Comparison of ENCODE assay signal across 2 cellular contexts in the genomic region with DNA sequence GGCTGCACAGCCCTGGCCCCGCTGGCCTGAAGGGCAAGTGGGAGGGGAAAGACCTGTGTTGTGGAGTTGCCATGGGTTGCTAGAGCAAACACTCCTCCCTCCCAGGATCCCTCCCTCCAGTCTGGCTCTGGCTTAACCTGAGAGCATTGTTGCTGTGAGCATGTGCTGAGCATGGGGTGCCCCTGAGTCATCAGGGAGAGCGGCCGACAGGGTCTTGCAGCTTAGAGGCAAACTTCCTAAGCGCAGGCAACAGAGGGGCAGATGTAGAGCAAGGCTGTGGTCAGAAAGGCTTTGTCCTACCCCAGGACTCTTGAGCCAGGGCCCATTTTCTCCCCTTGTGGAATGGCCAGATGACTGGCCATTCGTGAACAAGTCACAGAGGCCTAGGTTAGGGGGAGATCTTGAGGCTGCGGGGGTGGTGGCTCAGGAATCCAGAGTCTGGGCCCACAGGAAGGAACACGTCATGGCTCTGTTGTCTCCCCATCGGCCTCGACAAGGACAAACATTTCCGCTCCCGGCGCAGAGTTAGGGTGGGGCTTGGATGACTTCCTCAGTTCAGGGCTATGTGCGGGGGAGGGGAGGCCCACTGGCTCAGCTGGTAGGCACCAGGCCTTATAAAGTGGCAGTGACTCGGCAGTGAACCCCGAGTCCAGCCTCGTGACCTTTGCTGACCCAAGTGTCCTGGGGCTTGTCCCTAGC.
TF ChIP-seq lines count a peak whose summit lies in the region.

No MANE protein-coding gene starts in this region.

TF ChIP-seq in HEK293, 187 proteins besides CTCF, POLR2A, EP300 and RAD21 (continued from another document and continues in another):
- TF ChIP-seq, protein P1, sequence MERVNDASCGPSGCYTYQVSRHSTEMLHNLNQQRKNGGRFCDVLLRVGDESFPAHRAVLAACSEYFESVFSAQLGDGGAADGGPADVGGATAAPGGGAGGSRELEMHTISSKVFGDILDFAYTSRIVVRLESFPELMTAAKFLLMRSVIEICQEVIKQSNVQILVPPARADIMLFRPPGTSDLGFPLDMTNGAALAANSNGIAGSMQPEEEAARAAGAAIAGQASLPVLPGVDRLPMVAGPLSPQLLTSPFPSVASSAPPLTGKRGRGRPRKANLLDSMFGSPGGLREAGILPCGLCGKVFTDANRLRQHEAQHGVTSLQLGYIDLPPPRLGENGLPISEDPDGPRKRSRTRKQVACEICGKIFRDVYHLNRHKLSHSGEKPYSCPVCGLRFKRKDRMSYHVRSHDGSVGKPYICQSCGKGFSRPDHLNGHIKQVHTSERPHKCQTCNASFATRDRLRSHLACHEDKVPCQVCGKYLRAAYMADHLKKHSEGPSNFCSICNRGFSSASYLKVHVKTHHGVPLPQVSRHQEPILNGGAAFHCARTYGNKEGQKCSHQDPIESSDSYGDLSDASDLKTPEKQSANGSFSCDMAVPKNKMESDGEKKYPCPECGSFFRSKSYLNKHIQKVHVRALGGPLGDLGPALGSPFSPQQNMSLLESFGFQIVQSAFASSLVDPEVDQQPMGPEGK (tag by site-specific recombination; IDR thresholded peaks at IDR 0.05): peak; percentile 9
- TF ChIP-seq ZNF549 (tag by site-specific recombination; IDR thresholded peaks at IDR 0.05) (no peak), ZNF785 (tag by site-specific recombination; IDR thresholded peaks at IDR 0.05) (no peak; the same call in 1 of the 2 replicates), ZNF501 (tag by site-specific recombination; IDR thresholded peaks at IDR 0.05) (no peak), ZNF223 (tag by site-specific recombination; IDR thresholded peaks at IDR 0.05) (no peak), SP2 (tag by site-specific recombination; IDR thresholded peaks at IDR 0.05) (peak; percentile 42; the same call in 1 of the 2 replicates), ZNF335 (tag by site-specific recombination; conservative IDR thresholded peaks at IDR 0.05) (peak; percentile 58), ZNF37A (tag by site-specific recombination; IDR thresholded peaks at IDR 0.05) (no peak), ZNF132 (tag by site-specific recombination; IDR thresholded peaks at IDR 0.05; ENCODE audit: borderline replicate concordance) (no peak), ZNF621 (tag by site-specific recombination; IDR thresholded peaks at IDR 0.05) (no peak), GFI1B (tag by site-specific recombination; IDR thresholded peaks at IDR 0.05) (no peak), ZNF423 (tag by site-specific recombination; IDR thresholded peaks at IDR 0.05) (no peak), ZNF660 (tag by site-specific recombination; IDR thresholded peaks at IDR 0.05) (no peak; the same call in 1 of the 2 replicates), ZNF747 (tag by site-specific recombination; IDR thresholded peaks at IDR 0.05) (no peak), ZNF585B (tag by site-specific recombination; IDR thresholded peaks at IDR 0.05) (no peak), ZBTB21 (tag by site-specific recombination; IDR thresholded peaks at IDR 0.05) (peak; percentile 54; the same call in 1 of the 2 replicates), ZNF214 (tag by site-specific recombination; IDR thresholded peaks at IDR 0.05; ENCODE audit: borderline replicate concordance) (no peak), ZEB2 (tag by site-specific recombination; IDR thresholded peaks at IDR 0.05) (0 out of 2 replicates have a peak, but pooled peaks have one; percentile 30), ZNF473 (tag by site-specific recombination; IDR thresholded peaks at IDR 0.05) (no peak), ZFHX2 (tag by site-specific recombination; conservative IDR thresholded peaks at IDR 0.05) (peak; percentile 75), ZBTB48 (tag by site-specific recombination; IDR thresholded peaks at IDR 0.05) (0 out of 2 replicates have a peak, but pooled peaks have one; percentile 8)
- TF ChIP-seq, protein P2, sequence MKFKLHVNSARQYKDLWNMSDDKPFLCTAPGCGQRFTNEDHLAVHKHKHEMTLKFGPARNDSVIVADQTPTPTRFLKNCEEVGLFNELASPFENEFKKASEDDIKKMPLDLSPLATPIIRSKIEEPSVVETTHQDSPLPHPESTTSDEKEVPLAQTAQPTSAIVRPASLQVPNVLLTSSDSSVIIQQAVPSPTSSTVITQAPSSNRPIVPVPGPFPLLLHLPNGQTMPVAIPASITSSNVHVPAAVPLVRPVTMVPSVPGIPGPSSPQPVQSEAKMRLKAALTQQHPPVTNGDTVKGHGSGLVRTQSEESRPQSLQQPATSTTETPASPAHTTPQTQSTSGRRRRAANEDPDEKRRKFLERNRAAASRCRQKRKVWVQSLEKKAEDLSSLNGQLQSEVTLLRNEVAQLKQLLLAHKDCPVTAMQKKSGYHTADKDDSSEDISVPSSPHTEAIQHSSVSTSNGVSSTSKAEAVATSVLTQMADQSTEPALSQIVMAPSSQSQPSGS (tag by site-specific recombination; IDR thresholded peaks at IDR 0.05; ENCODE audit: low read depth): peak; percentile 61
- TF ChIP-seq, protein P3, sequence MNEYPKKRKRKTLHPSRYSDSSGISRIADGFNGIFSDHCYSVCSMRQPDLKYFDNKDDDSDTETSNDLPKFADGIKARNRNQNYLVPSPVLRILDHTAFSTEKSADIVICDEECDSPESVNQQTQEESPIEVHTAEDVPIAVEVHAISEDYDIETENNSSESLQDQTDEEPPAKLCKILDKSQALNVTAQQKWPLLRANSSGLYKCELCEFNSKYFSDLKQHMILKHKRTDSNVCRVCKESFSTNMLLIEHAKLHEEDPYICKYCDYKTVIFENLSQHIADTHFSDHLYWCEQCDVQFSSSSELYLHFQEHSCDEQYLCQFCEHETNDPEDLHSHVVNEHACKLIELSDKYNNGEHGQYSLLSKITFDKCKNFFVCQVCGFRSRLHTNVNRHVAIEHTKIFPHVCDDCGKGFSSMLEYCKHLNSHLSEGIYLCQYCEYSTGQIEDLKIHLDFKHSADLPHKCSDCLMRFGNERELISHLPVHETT (tag by site-specific recombination; IDR thresholded peaks at IDR 0.05): 0 out of 2 replicates have a peak, but pooled peaks have one; percentile 15
- TF ChIP-seq, protein P4, sequence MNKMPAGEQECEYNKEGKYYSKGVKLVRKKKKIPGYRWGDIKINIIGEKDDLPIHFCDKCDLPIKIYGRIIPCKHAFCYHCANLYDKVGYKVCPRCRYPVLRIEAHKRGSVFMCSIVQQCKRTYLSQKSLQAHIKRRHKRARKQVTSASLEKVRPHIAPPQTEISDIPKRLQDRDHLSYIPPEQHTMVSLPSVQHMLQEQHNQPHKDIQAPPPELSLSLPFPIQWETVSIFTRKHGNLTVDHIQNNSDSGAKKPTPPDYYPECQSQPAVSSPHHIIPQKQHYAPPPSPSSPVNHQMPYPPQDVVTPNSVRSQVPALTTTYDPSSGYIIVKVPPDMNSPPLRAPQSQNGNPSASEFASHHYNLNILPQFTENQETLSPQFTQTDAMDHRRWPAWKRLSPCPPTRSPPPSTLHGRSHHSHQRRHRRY (tag by site-specific recombination; IDR thresholded peaks at IDR 0.05): no peak

TF ChIP-seq in HepG2, 621 proteins besides CTCF, POLR2A, EP300 and RAD21 (continued from another document and continues in another):
- 0 out of 2 replicates have a peak, but pooled peaks have one; percentile 12 for TF ChIP-seq ZNF615 (CRISPR knock-in tag; IDR thresholded peaks at IDR 0.05; ENCODE audit: borderline replicate concordance)
- TF ChIP-seq, protein P5, sequence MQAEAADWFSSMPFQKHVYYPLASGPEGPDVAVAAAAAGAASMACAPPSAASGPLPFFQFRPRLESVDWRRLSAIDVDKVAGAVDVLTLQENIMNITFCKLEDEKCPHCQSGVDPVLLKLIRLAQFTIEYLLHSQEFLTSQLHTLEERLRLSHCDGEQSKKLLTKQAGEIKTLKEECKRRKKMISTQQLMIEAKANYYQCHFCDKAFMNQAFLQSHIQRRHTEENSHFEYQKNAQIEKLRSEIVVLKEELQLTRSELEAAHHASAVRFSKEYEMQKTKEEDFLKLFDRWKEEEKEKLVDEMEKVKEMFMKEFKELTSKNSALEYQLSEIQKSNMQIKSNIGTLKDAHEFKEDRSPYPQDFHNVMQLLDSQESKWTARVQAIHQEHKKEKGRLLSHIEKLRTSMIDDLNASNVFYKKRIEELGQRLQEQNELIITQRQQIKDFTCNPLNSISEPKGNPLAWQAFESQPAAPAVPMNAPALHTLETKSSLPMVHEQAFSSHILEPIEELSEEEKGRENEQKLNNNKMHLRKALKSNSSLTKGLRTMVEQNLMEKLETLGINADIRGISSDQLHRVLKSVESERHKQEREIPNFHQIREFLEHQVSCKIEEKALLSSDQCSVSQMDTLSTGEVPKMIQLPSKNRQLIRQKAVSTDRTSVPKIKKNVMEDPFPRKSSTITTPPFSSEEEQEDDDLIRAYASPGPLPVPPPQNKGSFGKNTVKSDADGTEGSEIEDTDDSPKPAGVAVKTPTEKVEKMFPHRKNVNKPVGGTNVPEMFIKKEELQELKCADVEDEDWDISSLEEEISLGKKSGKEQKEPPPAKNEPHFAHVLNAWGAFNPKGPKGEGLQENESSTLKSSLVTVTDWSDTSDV (CRISPR knock-in tag; IDR thresholded peaks at IDR 0.05): no peak
- 0 out of 2 replicates have a peak, but pooled peaks have one; percentile 12 for TF ChIP-seq HNRNPL (IDR thresholded peaks at IDR 0.05; ENCODE audit: low read depth, low read length)
- peak; percentile 84 for TF ChIP-seq HDAC1 (CRISPR knock-in tag; IDR thresholded peaks at IDR 0.05)
- peak; percentile 88 for TF ChIP-seq PHF21A (CRISPR knock-in tag; IDR thresholded peaks at IDR 0.05)
- peak; percentile 52 for TF ChIP-seq MTA1 (CRISPR knock-in tag; IDR thresholded peaks at IDR 0.05; ENCODE audit: borderline replicate concordance)
- TF ChIP-seq SALL1 (CRISPR knock-in tag; IDR thresholded peaks at IDR 0.05): peak; percentile 92
- no peak for TF ChIP-seq EHMT2 (IDR thresholded peaks at IDR 0.05; ENCODE audit: borderline replicate concordance, low read depth, low read length)
- TF ChIP-seq, protein P6, sequence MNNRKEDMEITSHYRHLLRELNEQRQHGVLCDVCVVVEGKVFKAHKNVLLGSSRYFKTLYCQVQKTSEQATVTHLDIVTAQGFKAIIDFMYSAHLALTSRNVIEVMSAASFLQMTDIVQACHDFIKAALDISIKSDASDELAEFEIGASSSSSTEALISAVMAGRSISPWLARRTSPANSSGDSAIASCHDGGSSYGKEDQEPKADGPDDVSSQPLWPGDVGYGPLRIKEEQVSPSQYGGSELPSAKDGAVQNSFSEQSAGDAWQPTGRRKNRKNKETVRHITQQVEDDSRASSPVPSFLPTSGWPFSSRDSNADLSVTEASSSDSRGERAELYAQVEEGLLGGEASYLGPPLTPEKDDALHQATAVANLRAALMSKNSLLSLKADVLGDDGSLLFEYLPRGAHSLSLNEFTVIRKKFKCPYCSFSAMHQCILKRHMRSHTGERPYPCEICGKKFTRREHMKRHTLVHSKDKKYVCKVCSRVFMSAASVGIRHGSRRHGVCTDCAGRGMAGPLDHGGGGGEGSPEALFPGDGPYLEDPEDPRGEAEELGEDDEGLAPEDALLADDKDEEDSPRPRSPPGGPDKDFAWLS (CRISPR knock-in tag; IDR thresholded peaks at IDR 0.05; ENCODE audit: borderline replicate concordance): peak; percentile 82; the same call in 1 of the 2 replicates
- TF ChIP-seq ZNF329 (CRISPR knock-in tag; IDR thresholded peaks at IDR 0.05; ENCODE audit: low read depth): no peak
- TF ChIP-seq ZNF724P (CRISPR knock-in tag; IDR thresholded peaks at IDR 0.05; ENCODE audit: borderline replicate concordance): peak; percentile 74; the same call in 1 of the 2 replicates
- no peak for TF ChIP-seq CBX2 (IDR thresholded peaks at IDR 0.05; ENCODE audit: low read depth, low read length)
- no peak for TF ChIP-seq CBX2 (CRISPR knock-in tag; IDR thresholded peaks at IDR 0.05; ENCODE audit: low read depth)
- peak; percentile 49; the same call in 1 of the 2 replicates for TF ChIP-seq ZNF331 (CRISPR knock-in tag; IDR thresholded peaks at IDR 0.05)
- TF ChIP-seq, protein P7, sequence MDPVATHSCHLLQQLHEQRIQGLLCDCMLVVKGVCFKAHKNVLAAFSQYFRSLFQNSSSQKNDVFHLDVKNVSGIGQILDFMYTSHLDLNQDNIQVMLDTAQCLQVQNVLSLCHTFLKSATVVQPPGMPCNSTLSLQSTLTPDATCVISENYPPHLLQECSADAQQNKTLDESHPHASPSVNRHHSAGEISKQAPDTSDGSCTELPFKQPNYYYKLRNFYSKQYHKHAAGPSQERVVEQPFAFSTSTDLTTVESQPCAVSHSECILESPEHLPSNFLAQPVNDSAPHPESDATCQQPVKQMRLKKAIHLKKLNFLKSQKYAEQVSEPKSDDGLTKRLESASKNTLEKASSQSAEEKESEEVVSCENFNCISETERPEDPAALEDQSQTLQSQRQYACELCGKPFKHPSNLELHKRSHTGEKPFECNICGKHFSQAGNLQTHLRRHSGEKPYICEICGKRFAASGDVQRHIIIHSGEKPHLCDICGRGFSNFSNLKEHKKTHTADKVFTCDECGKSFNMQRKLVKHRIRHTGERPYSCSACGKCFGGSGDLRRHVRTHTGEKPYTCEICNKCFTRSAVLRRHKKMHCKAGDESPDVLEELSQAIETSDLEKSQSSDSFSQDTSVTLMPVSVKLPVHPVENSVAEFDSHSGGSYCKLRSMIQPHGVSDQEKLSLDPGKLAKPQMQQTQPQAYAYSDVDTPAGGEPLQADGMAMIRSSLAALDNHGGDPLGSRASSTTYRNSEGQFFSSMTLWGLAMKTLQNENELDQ (CRISPR knock-in tag; IDR thresholded peaks at IDR 0.05; ENCODE audit: borderline replicate concordance): peak; percentile 52; the same call in 1 of the 2 replicates
- TF ChIP-seq RFX1 (IDR thresholded peaks at IDR 0.05): peak; percentile 98
- peak; percentile 18; the same call in 1 of the 2 replicates for TF ChIP-seq MZF1 (CRISPR knock-in tag; IDR thresholded peaks at IDR 0.05; ENCODE audit: borderline replicate concordance)
- TF ChIP-seq LCORL (IDR thresholded peaks at IDR 0.05): no peak
- peak; percentile 80 for TF ChIP-seq LCORL (CRISPR knock-in tag; IDR thresholded peaks at IDR 0.05)
- TF ChIP-seq ETV5 (CRISPR knock-in tag; IDR thresholded peaks at IDR 0.05; ENCODE audit: borderline replicate concordance): peak; percentile 93
- no peak for TF ChIP-seq HMGA1 (CRISPR knock-in tag; conservative IDR thresholded peaks at IDR 0.05)
- TF ChIP-seq CBFB (CRISPR knock-in tag; IDR thresholded peaks at IDR 0.05): no peak
- TF ChIP-seq ARID2 (CRISPR knock-in tag; IDR thresholded peaks at IDR 0.05; ENCODE audit: borderline replicate concordance): peak; percentile 89
- TF ChIP-seq MEIS2 (CRISPR knock-in tag; IDR thresholded peaks at IDR 0.05): peak; percentile 18
- no peak for TF ChIP-seq MATR3 (CRISPR knock-in tag; IDR thresholded peaks at IDR 0.05)
- TF ChIP-seq, protein P8, sequence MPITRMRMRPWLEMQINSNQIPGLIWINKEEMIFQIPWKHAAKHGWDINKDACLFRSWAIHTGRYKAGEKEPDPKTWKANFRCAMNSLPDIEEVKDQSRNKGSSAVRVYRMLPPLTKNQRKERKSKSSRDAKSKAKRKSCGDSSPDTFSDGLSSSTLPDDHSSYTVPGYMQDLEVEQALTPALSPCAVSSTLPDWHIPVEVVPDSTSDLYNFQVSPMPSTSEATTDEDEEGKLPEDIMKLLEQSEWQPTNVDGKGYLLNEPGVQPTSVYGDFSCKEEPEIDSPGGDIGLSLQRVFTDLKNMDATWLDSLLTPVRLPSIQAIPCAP (CRISPR knock-in tag; IDR thresholded peaks at IDR 0.05; ENCODE audit: low read depth): no peak; the same call in 1 of the 2 replicates
